1 cellular context compared by ENCODE assay signal in the genomic region with DNA sequence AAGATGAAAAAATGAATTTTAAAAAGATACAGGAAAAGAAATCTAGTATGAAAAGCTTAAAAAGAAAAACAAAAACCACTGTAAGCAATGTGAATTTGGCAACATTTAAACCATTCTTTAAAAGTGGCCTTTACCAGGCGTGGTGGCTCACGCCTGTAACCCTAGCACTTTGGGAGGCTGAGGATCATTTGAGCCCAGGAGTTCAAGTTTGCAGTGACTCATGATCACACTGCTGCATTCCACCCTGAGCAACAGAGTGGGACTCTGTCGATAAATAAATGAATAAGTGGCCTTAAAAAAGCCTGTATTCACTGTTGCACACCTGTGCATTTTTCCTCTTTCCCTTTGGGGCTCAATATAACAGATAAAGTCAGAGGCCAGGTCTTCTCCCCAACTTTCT.
A peak's percentile ranks its signal among the peaks of the same experiment; 100 is the strongest.
TF ChIP-seq lines count a peak whose summit lies in the region.

No MANE protein-coding gene starts in this region.

TF ChIP-seq in HepG2, 621 proteins besides CTCF, POLR2A, EP300 and RAD21:
- TF ChIP-seq FOSL2 (CRISPR knock-in tag; IDR thresholded peaks at IDR 0.05) (peak; percentile 57), ZNF460 (CRISPR knock-in tag; IDR thresholded peaks at IDR 0.05; ENCODE audit: borderline replicate concordance) (peak; percentile 66; the same call in 1 of the 2 replicates), ZC3H4 (CRISPR knock-in tag; IDR thresholded peaks at IDR 0.05; ENCODE audit: borderline replicate concordance) (no peak), CC2D1A (CRISPR knock-in tag; IDR thresholded peaks at IDR 0.05) (no peak), ZNF841 (CRISPR knock-in tag; IDR thresholded peaks at IDR 0.05; ENCODE audit: borderline replicate concordance) (no peak)
